17 cellular contexts compared by ENCODE assay signal in genomic region chr4:137524642-137525384, GRCh38. TPM values are rescaled to one million over a fixed set of nuclear protein-coding genes. Genes with fewer than 3 reads are reported as not detected.
DNase-seq lines count a peak whose midpoint lies in the region; ATAC-seq and TF ChIP-seq lines count a peak whose summit lies in the region.
"Had no signal": no experiment of that assay in that cellular context is flagged by ENCODE, and none has a peak within 500 bp of the region (broad histone marks: within the 10 kb centered on the region; RNA-seq: fewer than 3 reads in every experiment).

No MANE protein-coding gene starts in this region.

- H3K4me3 ChIP-seq in astrocyte of the spinal cord (ENCODE audit: low read depth, low read length) (no peak overlapping the region), mesenchymal stem cell (ENCODE audit: insufficient read depth in 1 of 2, low read depth in 1 of 2, low read length in 2 of 2) (peak overlapping the region in 1 of 2 experiments; percentile 99), Karpas-422 (ENCODE audit: low read length) (no peak overlapping the region)
- H3K4me3 ChIP-seq: mucosa of descending colon, Peyer's patch, upper lobe of left lung had no signal

- TF ChIP-seq CTCF in astrocyte of the spinal cord (IDR thresholded peaks at IDR 0.05; ENCODE audit: low read depth, low read length) (no peak), type B pancreatic cell (conservative IDR thresholded peaks at IDR 0.05) (no peak)

- no peaks in the 10 kb centered on the region for H3K27me3 Mint-ChIP-seq in type B pancreatic cell
- H3K27me3 Mint-ChIP-seq in activated T-helper 17 cell treated with anti-CD3 and anti-CD28 coated beads, Interleukin-2, amount 50 U/mL, for 72 hours: no peaks in the 10 kb centered on the region
- H3K27me3 Mint-ChIP-seq: activated CD8-positive, alpha-beta memory T cell treated with anti-CD3 and anti-CD28 coated beads, Interleukin-2, amount 10 ng/mL, durations not matched to agents 7 days and 5 days; CD4-positive, alpha-beta memory T cell had no signal

- H3K4me3 Mint-ChIP-seq in type B pancreatic cell: peak overlapping the region; percentile 47
- H3K4me3 Mint-ChIP-seq in activated T-helper 17 cell treated with anti-CD3 and anti-CD28 coated beads, Interleukin-2, amount 50 U/mL, for 72 hours: no peak overlapping the region
- H3K4me3 Mint-ChIP-seq: activated CD8-positive, alpha-beta memory T cell treated with anti-CD3 and anti-CD28 coated beads, Interleukin-2, amount 10 ng/mL, durations not matched to agents 7 days and 5 days; CD4-positive, alpha-beta memory T cell had no signal

- H4K8ac ChIP-seq in mesenchymal stem cell (ENCODE audit: low read length): no peak overlapping the region

- 91% methylated on average over 4 of the region's 4 CpGs for WGBS in mesenchymal stem cell

- no peak overlapping the region for H3K27ac ChIP-seq in mesenchymal stem cell (ENCODE audit: low read length, poor library complexity, severe bottlenecking)
- no peak overlapping the region for H3K27ac ChIP-seq in Karpas-422 (ENCODE audit: low read length)
- H3K27ac ChIP-seq: upper lobe of left lung had no signal

- no peak overlapping the region for H3K27ac Mint-ChIP-seq in type B pancreatic cell
- H3K27ac Mint-ChIP-seq in activated T-helper 17 cell treated with anti-CD3 and anti-CD28 coated beads, Interleukin-2, amount 50 U/mL, for 72 hours: no peak overlapping the region
- H3K27ac Mint-ChIP-seq: activated CD8-positive, alpha-beta memory T cell treated with anti-CD3 and anti-CD28 coated beads, Interleukin-2, amount 10 ng/mL, durations not matched to agents 7 days and 5 days; CD4-positive, alpha-beta memory T cell had no signal

- H2AK5ac ChIP-seq in mesenchymal stem cell (ENCODE audit: low read length, severe bottlenecking): no peak overlapping the region

- H3K79me2 ChIP-seq in Karpas-422 (ENCODE audit: low read length): no peaks in the 10 kb centered on the region

- H2BK12ac ChIP-seq in mesenchymal stem cell (ENCODE audit: low read length in 2 of 2): no peak overlapping the region

- H3K27me3 ChIP-seq in mesenchymal stem cell (ENCODE audit: control insufficient read depth in 1 of 2, insufficient read depth in 1 of 2, low read length in 2 of 2): no peaks in the 10 kb centered on the region
- no peaks in the 10 kb centered on the region for H3K27me3 ChIP-seq in Karpas-422 (ENCODE audit: low read length)
- H3K27me3 ChIP-seq: heart left ventricle, Peyer's patch, upper lobe of left lung had no signal

- no peak overlapping the region for H2BK5ac ChIP-seq in mesenchymal stem cell (ENCODE audit: low read depth, low read length, poor library complexity, severe bottlenecking)

- no peaks in the 10 kb centered on the region for H3K9me3 ChIP-seq in mesenchymal stem cell (ENCODE audit: control insufficient read depth, low read length)
- H3K9me3 ChIP-seq in Karpas-422 (ENCODE audit: low read length): peaks cover 3% of the 10 kb centered on the region; the same call in 1 of the 2 replicates
- H3K9me3 ChIP-seq: heart left ventricle, mucosa of descending colon, Peyer's patch, upper lobe of left lung had no signal

- H2AFZ ChIP-seq in mesenchymal stem cell (ENCODE audit: low read depth, low read length): no peak overlapping the region
- H2AFZ ChIP-seq in Karpas-422 (ENCODE audit: low read length): no peak overlapping the region

- H3K23ac ChIP-seq in mesenchymal stem cell (ENCODE audit: low read length in 2 of 2): no peak overlapping the region

- H4K20me1 ChIP-seq in Karpas-422 (ENCODE audit: insufficient read depth, low read depth, low read length): no peaks in the 10 kb centered on the region

- peaks cover 3% of the 10 kb centered on the region for H3K79me1 ChIP-seq in mesenchymal stem cell (replicated peaks; ENCODE audit: low read length, poor library complexity, severe bottlenecking)

- no peak overlapping the region for H3K18ac ChIP-seq in mesenchymal stem cell (ENCODE audit: low read depth in 1 of 2, low read length in 2 of 2)

- DNase-seq in NCI-H524 (lab: John Stamatoyannopoulos, UW): peak; percentile 18 to 69
- DNase-seq in NCI-H524 treated with DMSO at 0.1 percent for 48 hours (lab: John Stamatoyannopoulos, UW): no peak
- peak; percentile 33 for DNase-seq in astrocyte of the spinal cord (ENCODE audit: low read depth, low spot score)
- DNase-seq in mesenchymal stem cell: no peak
- DNase-seq in type B pancreatic cell (ENCODE audit: extremely low spot score, unreplicated experiment): no peak
- no peak for DNase-seq in Karpas-422
- DNase-seq in ecto neural progenitor cell (ENCODE audit: low spot score): no peak
- DNase-seq: activated CD8-positive, alpha-beta memory T cell treated with anti-CD3 and anti-CD28 coated beads, Interleukin-2, amount 10 ng/mL, durations not matched to agents 7 days and 5 days; activated gamma-delta T cell treated with Interleukin-2 at 50 U/mL for 16 hours; CD4-positive, alpha-beta memory T cell; heart left ventricle; kidney glomerular epithelial cell; mucosa of descending colon; NCI-H345; Peyer's patch; upper lobe of left lung had no signal

- in situ Hi-C loops in astrocyte of the spinal cord (cut with HindIII; ENCODE audit: low sequenced_read_pairs): no loop called here

- H3K4me1 ChIP-seq in mesenchymal stem cell (ENCODE audit: control insufficient read depth, insufficient read depth, low read depth, low read length) (no peaks in the 10 kb centered on the region), Karpas-422 (ENCODE audit: low read length) (no peaks in the 10 kb centered on the region)
- H3K4me1 ChIP-seq: Peyer's patch, upper lobe of left lung had no signal

- no peak overlapping the region for H4K91ac ChIP-seq in mesenchymal stem cell (ENCODE audit: low read length)

- no peaks in the 10 kb centered on the region for H3K9me3 Mint-ChIP-seq in type B pancreatic cell
- H3K9me3 Mint-ChIP-seq in activated T-helper 17 cell treated with anti-CD3 and anti-CD28 coated beads, Interleukin-2, amount 50 U/mL, for 72 hours: peaks cover 6% of the 10 kb centered on the region

- peaks cover 12% of the 10 kb centered on the region for H3K4me1 Mint-ChIP-seq in type B pancreatic cell (ENCODE audit: unreplicated experiment)
- H3K4me1 Mint-ChIP-seq in activated T-helper 17 cell treated with anti-CD3 and anti-CD28 coated beads, Interleukin-2, amount 50 U/mL, for 72 hours: no peaks in the 10 kb centered on the region
- H3K4me1 Mint-ChIP-seq: activated CD8-positive, alpha-beta memory T cell treated with anti-CD3 and anti-CD28 coated beads, Interleukin-2, amount 10 ng/mL, durations not matched to agents 7 days and 5 days; CD4-positive, alpha-beta memory T cell had no signal

- H3K36me3 Mint-ChIP-seq in type B pancreatic cell: peaks cover 57% of the 10 kb centered on the region
- H3K36me3 Mint-ChIP-seq in activated T-helper 17 cell treated with anti-CD3 and anti-CD28 coated beads, Interleukin-2, amount 50 U/mL, for 72 hours (ENCODE audit: low read depth): no peaks in the 10 kb centered on the region
- H3K36me3 Mint-ChIP-seq: activated CD8-positive, alpha-beta memory T cell treated with anti-CD3 and anti-CD28 coated beads, Interleukin-2, amount 10 ng/mL, durations not matched to agents 7 days and 5 days; CD4-positive, alpha-beta memory T cell had no signal

- H3K9ac ChIP-seq in mesenchymal stem cell (ENCODE audit: low read length): peak overlapping the region; percentile 96
- H3K9ac ChIP-seq in Karpas-422 (ENCODE audit: low read length): no peak overlapping the region

- ATAC-seq in activated T-helper 17 cell treated with anti-CD3 and anti-CD28 coated beads, Interleukin-2, amount 50 U/mL, for 72 hours (replicated peaks): no peak
- ATAC-seq: activated CD8-positive, alpha-beta memory T cell treated with anti-CD3 and anti-CD28 coated beads, Interleukin-2, amount 10 ng/mL, durations not matched to agents 7 days and 5 days; heart left ventricle; mucosa of descending colon had no signal

- no peak overlapping the region for H2BK120ac ChIP-seq in mesenchymal stem cell (ENCODE audit: low read depth, low read length)

- H2BK15ac ChIP-seq in mesenchymal stem cell (ENCODE audit: low read depth, poor library complexity, severe bottlenecking): no peak overlapping the region

- no peaks in the 10 kb centered on the region for H3K9me2 ChIP-seq in Karpas-422 (replicated peaks; ENCODE audit: insufficient read depth, low read length)

- H3K4ac ChIP-seq in mesenchymal stem cell (ENCODE audit: low read depth in 1 of 2, low read length in 2 of 2): no peak overlapping the region

- peaks cover 6 to 100% of the 10 kb centered on the region in 2 experiments for H3K36me3 ChIP-seq in mesenchymal stem cell (ENCODE audit: control insufficient read depth in 1 of 2, insufficient read depth in 2 of 2, low read depth in 1 of 2, low read length in 2 of 2)
- H3K36me3 ChIP-seq in Karpas-422 (ENCODE audit: insufficient read depth, low read length): no peaks in the 10 kb centered on the region
- H3K36me3 ChIP-seq: Peyer's patch had no signal

- H3K4me2 ChIP-seq in mesenchymal stem cell (ENCODE audit: low read length, poor library complexity, severe bottlenecking): no peak overlapping the region
- no peak overlapping the region for H3K4me2 ChIP-seq in Karpas-422 (ENCODE audit: low read depth, low read length, poor library complexity, severe bottlenecking)

- no peak overlapping the region for H3K14ac ChIP-seq in mesenchymal stem cell (ENCODE audit: low read length in 2 of 2)

RNA-seq across cellular contexts. Expression of gene PCDH18, which starts 7.5 kb away (rescaled TPM):
- 160 TPM for polyA plus RNA-seq in mesenchymal stem cell (2013, experiment 1 of 2)
- 161 TPM for polyA plus RNA-seq in mesenchymal stem cell (2013, experiment 2 of 2)
- 7.1 and 91.8 TPM in 2 replicates for total RNA-seq in type B pancreatic cell (ENCODE audit: low replicate concordance)
- total RNA-seq in Karpas-422 (2014; rRNA removed; shearing (Covaris generic); ENCODE audit: low replicate concordance): not detected in 2 replicates
- total RNA-seq in activated T-helper 17 cell treated with anti-CD3 and anti-CD28 coated beads, Interleukin-2, amount 50 U/mL, for 72 hours: not detected
- total RNA-seq: activated CD8-positive, alpha-beta memory T cell treated with anti-CD3 and anti-CD28 coated beads, Interleukin-2, amount 10 ng/mL, durations not matched to agents 7 days and 5 days had no signal

Comparison
In these comparisons a context has a peak if more than half of its experiments do, and no peak if none do; other contexts are left out.
1. DNase-seq: peak in NCI-H524 (2 of 2) and astrocyte of the spinal cord (single experiment); none in NCI-H524 treated with DMSO at 0.1 percent for 48 hours (single experiment), mesenchymal stem cell (single experiment), type B pancreatic cell (single experiment), Karpas-422 (single experiment) and ecto neural progenitor cell (single experiment).